ENCODE assay signal across 17 cellular contexts in the genomic region with DNA sequence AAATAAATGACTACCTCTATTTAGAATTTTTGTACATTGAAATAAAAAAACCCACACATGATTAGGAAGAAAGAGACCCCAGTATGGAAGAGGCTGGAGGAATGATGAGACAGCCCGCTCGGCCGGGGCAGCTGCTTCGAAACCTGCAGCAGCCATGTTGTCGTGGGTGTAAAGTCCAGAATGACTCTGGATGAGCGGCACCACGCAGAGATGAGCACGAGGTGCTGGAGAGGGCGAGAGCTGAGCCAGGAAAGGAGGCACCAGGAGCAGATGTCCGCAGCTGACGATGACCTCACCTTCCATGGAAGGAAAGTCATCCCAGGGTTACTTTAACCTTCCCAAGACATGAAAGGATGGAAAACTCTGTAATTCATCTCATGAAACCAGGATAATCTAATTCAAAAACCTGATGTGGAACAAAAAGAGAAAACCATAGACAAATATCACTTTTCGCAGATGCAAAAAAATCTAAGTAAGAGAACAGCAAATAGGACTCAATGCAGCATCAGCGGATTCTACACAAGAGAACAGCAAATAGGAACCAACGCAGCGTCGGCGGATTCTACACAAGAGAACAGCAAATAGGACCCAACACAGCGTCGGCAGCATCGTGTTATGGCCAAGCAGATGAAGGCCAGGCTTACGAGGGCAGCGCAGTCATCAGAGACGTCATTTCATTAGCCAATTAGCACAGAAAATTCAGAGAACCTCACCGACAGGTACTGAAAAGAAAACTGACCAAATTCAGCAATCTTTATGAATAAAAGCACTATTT. TPM values are rescaled to one million over a fixed set of nuclear protein-coding genes. Genes with fewer than 3 reads are reported as not detected.
DNase-seq lines count a peak whose midpoint lies in the region; ATAC-seq and TF ChIP-seq lines count a peak whose summit lies in the region.
"Had no signal": no experiment of that assay in that cellular context is flagged by ENCODE, and none has a peak within 500 bp of the region (broad histone marks: within the 10 kb centered on the region; RNA-seq: fewer than 3 reads in every experiment).

No MANE protein-coding gene starts in this region.

- dilution Hi-C loops in mammary epithelial cell (cut with HindIII; ENCODE audit: low sequenced_read_pairs): no loop called here

- ATAC-seq in GM23338: no peak
- ATAC-seq in gastroesophageal sphincter: no peak
- ATAC-seq: activated T-cell treated with anti-CD3 and anti-CD28 coated beads, Interleukin-2, amount 50 U/mL, for 72 hours; left lobe of liver had no signal

- no peak for TF ChIP-seq EP300 in gastroesophageal sphincter (IDR thresholded peaks at IDR 0.05)

- peak overlapping the region; percentile 62 for H2AK5ac ChIP-seq in mesenchymal stem cell (ENCODE audit: low read length, severe bottlenecking)

- H4K8ac ChIP-seq in mesenchymal stem cell (ENCODE audit: low read length): peak overlapping the region; percentile 54

- intact Hi-C loops in breast epithelium (cut with DNase I; ENCODE audit: low total_unique reads) (no loop called here), mammary epithelial cell (cut with micrococcal nuclease) (no loop called here), uterus (cut with DNase I; ENCODE audit: low total_unique reads) (no loop called here)
- intact Hi-C loops in activated T-helper 1 cell treated with anti-CD3 and anti-CD28 coated beads, Interleukin-12 subunit alpha, Interleukin-12 subunit beta, Interleukin-2, Interleukin-4 antibody, amounts not matched to agents 30 ng/mL and 10 ng/mL and 1 ng/mL, durations not matched to agents 14 hours and 24 hours and 36 hours (cut with micrococcal nuclease): no loop called here

- CTCF ChIA-PET in mammary epithelial cell (lab: Charles Lee; ENCODE audit: low non-redundant PET): no interaction called here

- TF ChIP-seq POLR2A in breast epithelium (IDR thresholded peaks at IDR 0.05): no peak
- no peak for TF ChIP-seq POLR2A in uterus (IDR thresholded peaks at IDR 0.05)
- TF ChIP-seq POLR2A in gastroesophageal sphincter (IDR thresholded peaks at IDR 0.05): no peak

- no peak overlapping the region for H3K4me3 Mint-ChIP-seq in activated T-helper 1 cell treated with anti-CD3 and anti-CD28 coated beads, Interleukin-12 subunit alpha, Interleukin-12 subunit beta, Interleukin-2, Interleukin-4 antibody, amounts not matched to agents 30 ng/mL and 10 ng/mL and 1 ng/mL, durations not matched to agents 14 hours and 24 hours and 36 hours
- no peak overlapping the region for H3K4me3 Mint-ChIP-seq in GM23338
- H3K4me3 Mint-ChIP-seq: activated T-cell treated with anti-CD3 and anti-CD28 coated beads, Interleukin-2, amount 50 U/mL, for 72 hours; B cell had no signal

- no peaks in the 10 kb centered on the region for H3K36me3 ChIP-seq in breast epithelium
- H3K36me3 ChIP-seq in mammary epithelial cell (ENCODE audit: insufficient read depth, low read length): no peaks in the 10 kb centered on the region
- peaks cover 15 to 30% of the 10 kb centered on the region in 2 experiments for H3K36me3 ChIP-seq in mesenchymal stem cell (ENCODE audit: control insufficient read depth in 1 of 2, insufficient read depth in 2 of 2, low read depth in 1 of 2, low read length in 2 of 2)
- H3K36me3 ChIP-seq in uterus: no peaks in the 10 kb centered on the region
- H3K36me3 ChIP-seq in GM23338 (ENCODE audit: insufficient read depth): no peaks in the 10 kb centered on the region
- H3K36me3 ChIP-seq in gastroesophageal sphincter: no peaks in the 10 kb centered on the region
- H3K36me3 ChIP-seq: WERI-Rb-1 had no signal

- TF ChIP-seq CTCF in breast epithelium (IDR thresholded peaks at IDR 0.05) (no peak), mammary epithelial cell (conservative IDR thresholded peaks at IDR 0.05 in 1 of 2, IDR thresholded peaks at IDR 0.05 in 1 of 2; ENCODE audit: extremely low read depth in 1 of 2, insufficient read depth in 1 of 2, low read depth in 1 of 2, low read length in 2 of 2) (no peak), uterus (IDR thresholded peaks at IDR 0.05) (no peak), GM23338 (conservative IDR thresholded peaks at IDR 0.05; ENCODE audit: low read depth in 2 of 2) (no peak), gastroesophageal sphincter (IDR thresholded peaks at IDR 0.05) (no peak)

- H3K79me1 ChIP-seq in mesenchymal stem cell (replicated peaks; ENCODE audit: low read length, poor library complexity, severe bottlenecking): peaks cover 5% of the 10 kb centered on the region

- no peaks in the 10 kb centered on the region for H3K9me3 ChIP-seq in breast epithelium
- H3K9me3 ChIP-seq in mammary epithelial cell (replicated peaks; ENCODE audit: insufficient read depth, low read length): no peaks in the 10 kb centered on the region
- H3K9me3 ChIP-seq in mesenchymal stem cell (ENCODE audit: control insufficient read depth, low read length): no peaks in the 10 kb centered on the region
- H3K9me3 ChIP-seq in uterus: no peaks in the 10 kb centered on the region
- H3K9me3 ChIP-seq in gastroesophageal sphincter: no peaks in the 10 kb centered on the region

- peak overlapping the region; percentile 22 to 39 for H3K4ac ChIP-seq in mesenchymal stem cell (ENCODE audit: low read depth in 1 of 2, low read length in 2 of 2)

- no peak overlapping the region for H3K14ac ChIP-seq in mesenchymal stem cell (ENCODE audit: low read length in 2 of 2)

- DNase-seq in breast epithelium (ENCODE audit: low spot score in 2 of 2) (peak in 1 of 2 donors; percentile 22), mammary epithelial cell (no peak), mesenchymal stem cell (peak; percentile 57), uterus (peak; percentile 77 to 86), GM23338 (ENCODE audit: low spot score) (no peak), iPS-NIHi7 (ENCODE audit: extremely low spot score) (no peak)
- DNase-seq in activated T-helper 1 cell treated with anti-CD3 and anti-CD28 coated beads, Interleukin-12 subunit alpha, Interleukin-12 subunit beta, Interleukin-2, Interleukin-4 antibody, amounts not matched to agents 30 ng/mL and 10 ng/mL and 1 ng/mL, durations not matched to agents 14 hours and 24 hours and 36 hours (ENCODE audit: low spot score): no peak
- DNase-seq: activated T-cell treated with anti-CD3 and anti-CD28 coated beads, Interleukin-2, amount 50 U/mL, for 72 hours; effector CD8-positive, alpha-beta T cell; GDM1; NCI-H1417 treated with DMSO at 0.1 percent for 48 hours; NCI-H524 treated with DMSO at 0.1 percent for 48 hours; nucleus accumbens; WERI-Rb-1 had no signal

- no TSS peak for BruUV-seq in mammary epithelial cell (replicated peaks; lab: Mats Ljungman, UMichigan)

- H2BK120ac ChIP-seq in mesenchymal stem cell (ENCODE audit: low read depth, low read length): no peak overlapping the region

- H3K4me2 ChIP-seq in mammary epithelial cell (ENCODE audit: insufficient read depth, low read depth, low read length): no peak overlapping the region
- no peak overlapping the region for H3K4me2 ChIP-seq in mesenchymal stem cell (ENCODE audit: low read length, poor library complexity, severe bottlenecking)
- H3K4me2 ChIP-seq in GM23338: no peak overlapping the region

- H4K91ac ChIP-seq in mesenchymal stem cell (ENCODE audit: low read length): peak overlapping the region; percentile 94

- peak overlapping the region; percentile 31 for H2BK5ac ChIP-seq in mesenchymal stem cell (ENCODE audit: low read depth, low read length, poor library complexity, severe bottlenecking)

- no peaks in the 10 kb centered on the region for H3K9me3 Mint-ChIP-seq in activated T-helper 1 cell treated with anti-CD3 and anti-CD28 coated beads, Interleukin-12 subunit alpha, Interleukin-12 subunit beta, Interleukin-2, Interleukin-4 antibody, amounts not matched to agents 30 ng/mL and 10 ng/mL and 1 ng/mL, durations not matched to agents 14 hours and 24 hours and 36 hours
- no peaks in the 10 kb centered on the region for H3K9me3 Mint-ChIP-seq in GM23338
- H3K9me3 Mint-ChIP-seq: activated T-cell treated with anti-CD3 and anti-CD28 coated beads, Interleukin-2, amount 50 U/mL, for 72 hours had no signal

- H2AFZ ChIP-seq in mammary epithelial cell (ENCODE audit: low read depth, low read length): no peak overlapping the region
- no peak overlapping the region for H2AFZ ChIP-seq in mesenchymal stem cell (ENCODE audit: low read depth, low read length)
- no peak overlapping the region for H2AFZ ChIP-seq in GM23338

- peaks cover 3% of the 10 kb centered on the region for H4K20me1 ChIP-seq in mammary epithelial cell (ENCODE audit: insufficient read depth, low read length)
- no peaks in the 10 kb centered on the region for H4K20me1 ChIP-seq in GM23338 (replicated peaks; ENCODE audit: insufficient read depth)

- H3K27ac ChIP-seq in breast epithelium (peak overlapping the region; percentile 42 to 63), mammary epithelial cell (ENCODE audit: insufficient read depth, low read depth, low read length) (no peak overlapping the region), mesenchymal stem cell (ENCODE audit: low read length, poor library complexity, severe bottlenecking) (peak overlapping the region; percentile 58), uterus (peak overlapping the region; percentile 84 to 97), GM23338 (ENCODE audit: low read depth) (no peak overlapping the region), gastroesophageal sphincter (peak overlapping the region in 2 of 4 donors; percentile 23 to 78)
- H3K27ac ChIP-seq: WERI-Rb-1 had no signal

- H3K4me1 Mint-ChIP-seq in activated T-helper 1 cell treated with anti-CD3 and anti-CD28 coated beads, Interleukin-12 subunit alpha, Interleukin-12 subunit beta, Interleukin-2, Interleukin-4 antibody, amounts not matched to agents 30 ng/mL and 10 ng/mL and 1 ng/mL, durations not matched to agents 14 hours and 24 hours and 36 hours (ENCODE audit: low read depth): peaks cover 26% of the 10 kb centered on the region
- H3K4me1 Mint-ChIP-seq in GM23338: no peaks in the 10 kb centered on the region

- H3K4me1 ChIP-seq in breast epithelium (peaks cover under 1 to 6% of the 10 kb centered on the region in 2 donors), mammary epithelial cell (ENCODE audit: insufficient read depth, low read length) (peaks cover 10% of the 10 kb centered on the region), mesenchymal stem cell (ENCODE audit: control insufficient read depth, insufficient read depth, low read depth, low read length) (peaks cover 66% of the 10 kb centered on the region), uterus (peaks cover 12 to 37% of the 10 kb centered on the region in 2 donors), GM23338 (ENCODE audit: insufficient read depth) (no peaks in the 10 kb centered on the region), gastroesophageal sphincter (peaks cover 8 to 63% (median 37%) of the 10 kb centered on the region in 3 donors)

- H3K9ac ChIP-seq in mammary epithelial cell (ENCODE audit: insufficient read depth, low read length) (no peak overlapping the region), mesenchymal stem cell (ENCODE audit: low read length) (no peak overlapping the region)

- H3K27ac Mint-ChIP-seq in activated T-helper 1 cell treated with anti-CD3 and anti-CD28 coated beads, Interleukin-12 subunit alpha, Interleukin-12 subunit beta, Interleukin-2, Interleukin-4 antibody, amounts not matched to agents 30 ng/mL and 10 ng/mL and 1 ng/mL, durations not matched to agents 14 hours and 24 hours and 36 hours: peak overlapping the region; percentile 1
- no peak overlapping the region for H3K27ac Mint-ChIP-seq in GM23338
- H3K27ac Mint-ChIP-seq: activated T-cell treated with anti-CD3 and anti-CD28 coated beads, Interleukin-2, amount 50 U/mL, for 72 hours; B cell had no signal

- H3K9me2 ChIP-seq in GM23338 (ENCODE audit: insufficient read depth): no peaks in the 10 kb centered on the region

- H3K79me2 ChIP-seq in mammary epithelial cell (ENCODE audit: insufficient read depth, low read length) (no peaks in the 10 kb centered on the region), GM23338 (replicated peaks; ENCODE audit: insufficient read depth) (no peaks in the 10 kb centered on the region)

- H3F3A ChIP-seq in GM23338 (replicated peaks; ENCODE audit: low read depth): no peaks in the 10 kb centered on the region

- no peak overlapping the region for H3K4me3 ChIP-seq in breast epithelium
- H3K4me3 ChIP-seq in mammary epithelial cell (replicated peaks in 1 of 3; ENCODE audit: insufficient read depth in 1 of 3, low read depth in 2 of 3, low read length in 3 of 3): no peak overlapping the region
- H3K4me3 ChIP-seq in mesenchymal stem cell (ENCODE audit: insufficient read depth in 1 of 2, low read depth in 1 of 2, low read length in 2 of 2): no peak overlapping the region
- no peak overlapping the region for H3K4me3 ChIP-seq in uterus
- H3K4me3 ChIP-seq in GM23338: no peak overlapping the region
- H3K4me3 ChIP-seq in gastroesophageal sphincter: no peak overlapping the region

- H2BK15ac ChIP-seq in mesenchymal stem cell (ENCODE audit: low read depth, poor library complexity, severe bottlenecking): peak overlapping the region; percentile 39

- WGBS in mammary epithelial cell (ENCODE audit: low coverage, missing lambda C conversion rate): 91% methylated on average over 24 of the region's 24 CpGs
- WGBS in mesenchymal stem cell: 87% methylated on average over 23 of the region's 24 CpGs
- 75 to 87% methylated on average over 15 to 24 of the region's 24 CpGs for WGBS in gastroesophageal sphincter (ENCODE audit: low coverage in 1 of 2), 2 donors

- no peaks in the 10 kb centered on the region for H3K27me3 ChIP-seq in breast epithelium
- H3K27me3 ChIP-seq in mammary epithelial cell (ENCODE audit: insufficient read depth, low read length): no peaks in the 10 kb centered on the region
- no peaks in the 10 kb centered on the region for H3K27me3 ChIP-seq in mesenchymal stem cell (ENCODE audit: control insufficient read depth in 1 of 2, insufficient read depth in 1 of 2, low read length in 2 of 2)
- no peaks in the 10 kb centered on the region for H3K27me3 ChIP-seq in uterus
- no peaks in the 10 kb centered on the region for H3K27me3 ChIP-seq in GM23338 (ENCODE audit: insufficient read depth)
- H3K27me3 ChIP-seq in gastroesophageal sphincter: no peaks in the 10 kb centered on the region

- no peaks in the 10 kb centered on the region for H3K27me3 Mint-ChIP-seq in activated T-helper 1 cell treated with anti-CD3 and anti-CD28 coated beads, Interleukin-12 subunit alpha, Interleukin-12 subunit beta, Interleukin-2, Interleukin-4 antibody, amounts not matched to agents 30 ng/mL and 10 ng/mL and 1 ng/mL, durations not matched to agents 14 hours and 24 hours and 36 hours (ENCODE audit: insufficient read depth)
- H3K27me3 Mint-ChIP-seq in GM23338 (ENCODE audit: insufficient read depth, low read depth, poor library complexity): peaks cover 6% of the 10 kb centered on the region
- H3K27me3 Mint-ChIP-seq: B cell had no signal

- in situ Hi-C loops in mammary epithelial cell (cut with MboI; ENCODE audit: low sequenced_read_pairs in 2 of 2): no loop called here

- H3K18ac ChIP-seq in mesenchymal stem cell (ENCODE audit: low read depth in 1 of 2, low read length in 2 of 2): peak overlapping the region; percentile 80 to 89

- no peak overlapping the region for H3K23ac ChIP-seq in mesenchymal stem cell (ENCODE audit: low read length in 2 of 2)

- H3K36me3 Mint-ChIP-seq in activated T-helper 1 cell treated with anti-CD3 and anti-CD28 coated beads, Interleukin-12 subunit alpha, Interleukin-12 subunit beta, Interleukin-2, Interleukin-4 antibody, amounts not matched to agents 30 ng/mL and 10 ng/mL and 1 ng/mL, durations not matched to agents 14 hours and 24 hours and 36 hours (ENCODE audit: low read depth): peaks cover 11% of the 10 kb centered on the region
- no peaks in the 10 kb centered on the region for H3K36me3 Mint-ChIP-seq in GM23338 (ENCODE audit: low read depth)

- H2BK12ac ChIP-seq in mesenchymal stem cell (ENCODE audit: low read length in 2 of 2): peak overlapping the region; percentile 49 to 98

RNA-seq across cellular contexts. Expression of a gene that starts 25.9 kb away (rescaled TPM):
- total RNA-seq in breast epithelium (10 to 100 TPM; 35.3 to 59.4 (median 36.1) TPM), mammary epithelial cell (1 to 10 TPM in 1 of 2 donors, under 1 TPM in 1; 0.83 to 1.2 TPM), uterus (100 to 1,000 TPM in 2 of 4 donors, 10 to 100 TPM in 2; 60.6 to 262 (median 115) TPM), gastroesophageal sphincter (10 to 100 TPM; 16.3 to 72.5 (median 55.0) TPM)
- polyA plus RNA-seq in mammary epithelial cell (0.11 TPM), GM23338 (2016; fragmentation: Nextera tagmentation; extraction: Ambion mirVana) (1.2 and 2.4 TPM in 2 replicates)
- not detected for polyA minus RNA-seq in mammary epithelial cell
- total RNA-seq in activated T-helper 1 cell treated with anti-CD3 and anti-CD28 coated beads, Interleukin-12 subunit alpha, Interleukin-12 subunit beta, Interleukin-2, Interleukin-4 antibody, amounts not matched to agents 30 ng/mL and 10 ng/mL and 1 ng/mL, durations not matched to agents 14 hours and 24 hours and 36 hours: 12.1 and 16.3 TPM in 2 replicates
- 3,023 TPM for polyA plus RNA-seq in mesenchymal stem cell (2013, experiment 1 of 2)
- polyA plus RNA-seq in mesenchymal stem cell (2013, experiment 2 of 2): 3,062 TPM
- 2.1 and 2.2 TPM in 2 replicates for total RNA-seq in GM23338 (2014; rRNA removed; shearing (Covaris generic))

RNA-seq across cellular contexts. Expression of a gene that starts 50.7 kb away (rescaled TPM):
- 100 to 1,000 TPM; 130 to 159 (median 133) TPM for total RNA-seq in breast epithelium
- 100 to 1,000 TPM; 127 to 237 TPM for total RNA-seq in mammary epithelial cell
- 83.3 TPM for polyA plus RNA-seq in mammary epithelial cell
- 32.7 TPM for polyA minus RNA-seq in mammary epithelial cell
- total RNA-seq in activated T-helper 1 cell treated with anti-CD3 and anti-CD28 coated beads, Interleukin-12 subunit alpha, Interleukin-12 subunit beta, Interleukin-2, Interleukin-4 antibody, amounts not matched to agents 30 ng/mL and 10 ng/mL and 1 ng/mL, durations not matched to agents 14 hours and 24 hours and 36 hours: 203 and 206 TPM in 2 replicates
- 96.7 TPM for polyA plus RNA-seq in mesenchymal stem cell (2013, experiment 1 of 2)
- polyA plus RNA-seq in mesenchymal stem cell (2013, experiment 2 of 2): 92.8 TPM
- total RNA-seq in uterus: 100 to 1,000 TPM; 104 to 193 (median 162) TPM
- 125 and 192 TPM in 2 replicates for total RNA-seq in GM23338 (2014; rRNA removed; shearing (Covaris generic))
- 74.0 and 89.2 TPM in 2 replicates for polyA plus RNA-seq in GM23338 (2016; fragmentation: Nextera tagmentation; extraction: Ambion mirVana)
- 100 to 1,000 TPM; 126 to 271 (median 164) TPM for total RNA-seq in gastroesophageal sphincter

Comparison
In these comparisons a context has a peak if more than half of its experiments do, and no peak if none do; other contexts are left out.
1. H3K27ac ChIP-seq: peak in breast epithelium (2 of 2), mesenchymal stem cell (single experiment) and uterus (2 of 2); none in mammary epithelial cell (single experiment) and GM23338 (single experiment).
2. DNase-seq: peak in mesenchymal stem cell (single experiment) and uterus (2 of 2); none in mammary epithelial cell (single experiment), activated T-helper 1 cell treated with anti-CD3 and anti-CD28 coated beads, Interleukin-12 subunit alpha, Interleukin-12 subunit beta, Interleukin-2, Interleukin-4 antibody, amounts not matched to agents 30 ng/mL and 10 ng/mL and 1 ng/mL, durations not matched to agents 14 hours and 24 hours and 36 hours (single experiment), GM23338 (single experiment) and iPS-NIHi7 (single experiment).